Comparison of ENCODE assay signal across 8 cellular contexts in genomic region chr10:50169540-50169939, GRCh38.
DNase-seq lines count a peak whose midpoint lies in the region; TF ChIP-seq lines count a peak whose summit lies in the region.
"Not testable (repeated sequence)": the region's sequence is repeated elsewhere in the genome, so short reads cannot be mapped to it uniquely, and the experiment has no call there.

No MANE protein-coding gene starts in this region.

- intact Hi-C loops in MCF 10A (cut with micrococcal nuclease): not testable (repeated sequence)

- not testable (repeated sequence) for H3K9ac ChIP-seq in SK-N-SH; fibroblast of lung (ENCODE audit: insufficient read depth, low read length)

- H3K36me3 Mint-ChIP-seq in MCF 10A (ENCODE audit: insufficient read depth, unreplicated experiment): not testable (repeated sequence)

- not testable (repeated sequence) for H3K79me2 ChIP-seq in SK-N-SH (ENCODE audit: insufficient read depth); fibroblast of lung (ENCODE audit: control insufficient read depth, insufficient read depth, low read length)

- H3K4me1 ChIP-seq in SK-N-SH (ENCODE audit: control insufficient read depth in 1 of 2, insufficient read depth in 2 of 2, low read depth in 1 of 2, low read length in 1 of 2); fibroblast of lung (ENCODE audit: control insufficient read depth, extremely low read depth, insufficient read depth, low read length): not testable (repeated sequence)

- not testable (repeated sequence) for H3K27ac Mint-ChIP-seq in MCF 10A (ENCODE audit: low read depth, unreplicated experiment)

- not testable (repeated sequence) for H3K27ac ChIP-seq in SK-N-SH (ENCODE audit: low read depth in 2 of 2, low read length in 1 of 2); fibroblast of lung (ENCODE audit: insufficient read depth, low read length)

- H3K4me3 ChIP-seq in SK-N-SH (ENCODE audit: low read depth in 2 of 2, low read length in 1 of 2); fibroblast of lung (replicated peaks in 1 of 4; ENCODE audit: control extremely low read depth in 1 of 4, insufficient read depth in 1 of 4, low read depth in 3 of 4, low read length in 4 of 4): not testable (repeated sequence)

- CTCF ChIA-PET in SK-N-SH (lab: Yijun Ruan, JAX) (interaction anchor here (1.7 kb wide), 1 partner anchor 54 kb away, joined by 4 read pairs; no protein-coding TSS in a partner anchor), MCF 10A (lab: Yijun Ruan, JAX) (interaction anchor here (0.6 kb wide), 1 partner anchor 32 kb away, joined by 3 read pairs; no protein-coding TSS in a partner anchor)

- POLR2A ChIA-PET in SK-N-SH (lab: Yijun Ruan, JAX); MCF 10A (lab: Yijun Ruan, JAX): not testable (repeated sequence)

- not testable (repeated sequence) for BruUV-seq in MCF 10A (replicated peaks; lab: Mats Ljungman, UMichigan)

- not testable (repeated sequence) for H3K9me3 Mint-ChIP-seq in MCF 10A (ENCODE audit: unreplicated experiment)

- peak; percentile 21 for DNase-seq in AG08395 (ENCODE audit: low spot score)
- DNase-seq in EL: peak; percentile 74
- peak; percentile 59 for DNase-seq in HS-5 (ENCODE audit: low read depth)
- DNase-seq in SK-N-SH: not testable (repeated sequence)
- DNase-seq in MCF 10A (ENCODE audit: unreplicated experiment): peak; percentile 27
- peak; percentile 65 to 79 for DNase-seq in fibroblast of lung (ENCODE audit: low read depth in 2 of 2)
- peak; percentile 14 for DNase-seq in kidney glomerular epithelial cell (lab: John Stamatoyannopoulos, UW)
- DNase-seq in smooth muscle cell of the brain vasculature (ENCODE audit: low read depth, low spot score): peak; percentile 12

- H3K4me2 ChIP-seq in SK-N-SH; fibroblast of lung (ENCODE audit: extremely low read depth, insufficient read depth, low read length): not testable (repeated sequence)

- H4K20me1 ChIP-seq in SK-N-SH (ENCODE audit: insufficient read depth); fibroblast of lung (ENCODE audit: control insufficient read depth, extremely low read depth, insufficient read depth, low read length): not testable (repeated sequence)

- H2AFZ ChIP-seq in SK-N-SH (ENCODE audit: low read depth); fibroblast of lung (ENCODE audit: low read length): not testable (repeated sequence)

- WGBS in SK-N-SH (ENCODE audit: low lambda C conversion rate): 12% methylated on average over 1 of the region's 1 CpG

- not testable (repeated sequence) for H3K9me2 ChIP-seq in SK-N-SH

- H3K4me3 Mint-ChIP-seq in MCF 10A (ENCODE audit: unreplicated experiment): not testable (repeated sequence)

- H3K27me3 ChIP-seq in SK-N-SH (ENCODE audit: insufficient read depth); fibroblast of lung (ENCODE audit: control insufficient read depth, insufficient read depth, low read length): not testable (repeated sequence)

- not testable (repeated sequence) for TF ChIP-seq EP300 in SK-N-SH (IDR thresholded peaks at IDR 0.05; ENCODE audit: borderline replicate concordance in 1 of 2, low read depth in 1 of 2, low read length in 1 of 2)

- not testable (repeated sequence) for TF ChIP-seq RAD21 in SK-N-SH (IDR thresholded peaks at IDR 0.05; ENCODE audit: low read length)

- H3F3A ChIP-seq in SK-N-SH (replicated peaks; ENCODE audit: insufficient read depth): not testable (repeated sequence)

- H3K27me3 Mint-ChIP-seq in MCF 10A (ENCODE audit: insufficient read depth, unreplicated experiment): peaks cover 11% of the 10 kb centered on the region

- TF ChIP-seq CTCF in SK-N-SH (IDR thresholded peaks at IDR 0.05); MCF 10A (IDR thresholded peaks at IDR 0.05; ENCODE audit: unreplicated experiment); fibroblast of lung (conservative IDR thresholded peaks at IDR 0.05 in 1 of 2, IDR thresholded peaks at IDR 0.05 in 1 of 2; ENCODE audit: low read depth in 1 of 2, low read length in 2 of 2): not testable (repeated sequence)

- H3K9me3 ChIP-seq in SK-N-SH; fibroblast of lung (ENCODE audit: control insufficient read depth, insufficient read depth, low read depth, low read length): not testable (repeated sequence)

- not testable (repeated sequence) for H3K4me1 Mint-ChIP-seq in MCF 10A (ENCODE audit: insufficient read depth, unreplicated experiment)

- H3K36me3 ChIP-seq in SK-N-SH (replicated peaks in 1 of 2; ENCODE audit: control insufficient read depth in 1 of 2, insufficient read depth in 2 of 2, low read length in 1 of 2); fibroblast of lung (ENCODE audit: control insufficient read depth, insufficient read depth, low read length): not testable (repeated sequence)

TF ChIP-seq in SK-N-SH, 30 proteins besides CTCF, POLR2A, EP300 and RAD21:
- TF ChIP-seq RXRA (IDR thresholded peaks at IDR 0.05; ENCODE audit: borderline replicate concordance, low read depth): 0 out of 2 replicates have a peak, but pooled peaks have one; percentile 12
- peak; percentile 42 for TF ChIP-seq JUND (IDR thresholded peaks at IDR 0.05)
- TF ChIP-seq USF1 (IDR thresholded peaks at IDR 0.05; ENCODE audit: borderline replicate concordance, low read depth): peak; percentile 38; the same call in 1 of the 2 replicates
- TF ChIP-seq NFIC (IDR thresholded peaks at IDR 0.05; ENCODE audit: borderline replicate concordance): 0 out of 2 replicates have a peak, but pooled peaks have one; percentile 22
- TF ChIP-seq FOSL2 (IDR thresholded peaks at IDR 0.05; ENCODE audit: borderline replicate concordance, low read depth): peak; percentile 49; the same call in 1 of the 2 replicates
